In the genomic region with DNA sequence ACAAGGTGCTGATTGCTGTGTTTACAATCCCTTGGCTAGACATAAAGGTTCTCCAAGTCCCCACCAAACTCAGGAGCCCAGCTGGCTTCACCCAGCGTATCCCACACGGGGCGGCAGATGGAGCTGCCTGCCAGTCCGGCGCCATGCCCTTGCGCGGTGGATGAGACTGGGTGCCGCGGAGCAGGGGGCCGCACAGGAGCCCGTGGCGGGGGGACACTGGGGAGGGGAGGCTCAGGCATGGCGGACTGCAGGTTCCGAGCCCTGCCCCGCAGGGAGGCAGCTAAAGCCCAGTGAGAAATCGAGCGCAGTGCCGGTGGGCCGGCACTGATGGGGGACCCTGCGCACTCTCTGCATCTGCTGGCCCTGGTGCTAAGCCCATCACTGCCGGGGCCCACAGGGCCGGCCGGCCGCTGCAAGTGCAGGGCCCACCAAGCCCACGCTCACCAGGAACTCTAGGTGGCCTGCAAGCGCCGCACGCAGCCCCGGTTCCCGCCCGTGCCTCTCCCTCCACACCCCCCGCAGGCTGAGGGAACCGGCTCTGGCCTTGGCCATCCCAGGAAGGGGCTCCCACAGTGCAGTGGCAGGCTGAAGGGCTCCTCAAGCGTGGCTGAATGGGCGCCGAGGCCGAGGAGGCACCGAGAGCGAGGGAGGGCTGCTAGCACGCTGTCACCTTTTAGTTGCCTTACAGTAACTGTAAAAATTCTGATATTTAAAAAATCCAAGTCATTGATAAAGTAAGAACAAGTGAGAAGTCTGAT, we compare ENCODE assay signal across 33 cellular contexts.
"Had no signal": no experiment of that assay in that cellular context is flagged by ENCODE, and none has a peak within 500 bp of the region (broad histone marks: within the 10 kb centered on the region; RNA-seq: fewer than 3 reads in every experiment).

No MANE protein-coding gene starts in this region.

- H3K4me3 Mint-ChIP-seq: activated CD4-positive, alpha-beta memory T cell treated with anti-CD3 and anti-CD28 coated beads, Interleukin-2, amount 10 ng/mL, durations not matched to agents 7 days and 5 days; activated CD8-positive, alpha-beta memory T cell treated with anti-CD3 and anti-CD28 coated beads, Interleukin-2, amount 10 ng/mL, durations not matched to agents 7 days and 5 days; activated naive CD4-positive, alpha-beta T cell treated with anti-CD3 and anti-CD28 coated beads, Interleukin-2, amount 50 U/mL, for 24 hours; activated naive CD8-positive, alpha-beta T cell treated with anti-CD3 and anti-CD28 coated beads, Interleukin-2, amount 10 ng/mL, durations not matched to agents 7 days and 5 days had no signal

- H3K36me3 ChIP-seq: ascending aorta, cardiac muscle cell, Peyer's patch, WERI-Rb-1 had no signal

- H3K9me3 ChIP-seq: ascending aorta, Peyer's patch had no signal

- ATAC-seq: activated CD8-positive, alpha-beta memory T cell treated with anti-CD3 and anti-CD28 coated beads, Interleukin-2, amount 10 ng/mL, durations not matched to agents 7 days and 5 days; K562; PC-3 had no signal

- H3K4me3 ChIP-seq: ascending aorta, cardiac muscle cell, K562, Peyer's patch had no signal

- DNase-seq: activated CD4-positive, alpha-beta memory T cell treated with anti-CD3 and anti-CD28 coated beads, Interleukin-2, amount 10 ng/mL, durations not matched to agents 7 days and 5 days; activated CD4-positive, alpha-beta T cell treated with anti-CD3 and anti-CD28 coated beads for 1 hour; activated CD4-positive, alpha-beta T cell treated with anti-CD3 and anti-CD28 coated beads for 48 hours; activated CD4-positive, CD25-positive, alpha-beta regulatory T cell; activated CD8-positive, alpha-beta memory T cell treated with anti-CD3 and anti-CD28 coated beads for 24 hours; activated CD8-positive, alpha-beta memory T cell treated with anti-CD3 and anti-CD28 coated beads, Interleukin-2, amount 10 ng/mL, durations not matched to agents 7 days and 5 days; activated CD8-positive, alpha-beta memory T cell treated with anti-CD3 and anti-CD28 coated beads, Interleukin-2, amount 50 U/mL, for 48 hours; activated gamma-delta T cell; activated naive CD4-positive, alpha-beta T cell treated with Interleukin-2 at 50 U/mL for 16 hours; activated naive CD8-positive, alpha-beta T cell treated with anti-CD3 and anti-CD28 coated beads, Interleukin-2, amount 10 ng/mL, durations not matched to agents 7 days and 5 days; activated T-cell treated with anti-CD3 and anti-CD28 coated beads, Interleukin-2, amount 50 U/mL, for 48 hours; amygdala; IMR-90; NCI-H1105; NCI-H1436; NCI-H1694; NCI-H1930; NCI-H2081 treated with DMSO at 0.1 percent for 48 hours; NCI-H226; NCI-H446 treated with DMSO at 0.1 percent for 48 hours; NCI-H524; NK-92 treated with Interleukin-12 subunit alpha and Interleukin-12 subunit beta, amount 100 ng/mL, for 24 hours; PC-3; Peyer's patch; RPMI8226; SW 1271; T-helper 2 cell; T-helper 9 cell; WERI-Rb-1 had no signal

- H3K9me3 Mint-ChIP-seq: activated naive CD4-positive, alpha-beta T cell treated with anti-CD3 and anti-CD28 coated beads, Interleukin-2, amount 50 U/mL, for 24 hours had no signal

- H3K27me3 ChIP-seq: ascending aorta, cardiac muscle cell, Peyer's patch had no signal

- H3K4me1 ChIP-seq: ascending aorta, Peyer's patch had no signal

- H3K27me3 Mint-ChIP-seq: activated CD4-positive, alpha-beta memory T cell treated with anti-CD3 and anti-CD28 coated beads, Interleukin-2, amount 10 ng/mL, durations not matched to agents 7 days and 5 days; activated CD8-positive, alpha-beta memory T cell treated with anti-CD3 and anti-CD28 coated beads, Interleukin-2, amount 10 ng/mL, durations not matched to agents 7 days and 5 days; activated naive CD4-positive, alpha-beta T cell treated with anti-CD3 and anti-CD28 coated beads, Interleukin-2, amount 50 U/mL, for 24 hours; activated naive CD8-positive, alpha-beta T cell treated with anti-CD3 and anti-CD28 coated beads, Interleukin-2, amount 10 ng/mL, durations not matched to agents 7 days and 5 days had no signal

- H3K27ac Mint-ChIP-seq: activated CD4-positive, alpha-beta memory T cell treated with anti-CD3 and anti-CD28 coated beads, Interleukin-2, amount 10 ng/mL, durations not matched to agents 7 days and 5 days; activated CD8-positive, alpha-beta memory T cell treated with anti-CD3 and anti-CD28 coated beads, Interleukin-2, amount 10 ng/mL, durations not matched to agents 7 days and 5 days; activated naive CD4-positive, alpha-beta T cell treated with anti-CD3 and anti-CD28 coated beads, Interleukin-2, amount 50 U/mL, for 24 hours; activated naive CD8-positive, alpha-beta T cell treated with anti-CD3 and anti-CD28 coated beads, Interleukin-2, amount 10 ng/mL, durations not matched to agents 7 days and 5 days had no signal

- H3K27ac ChIP-seq: ascending aorta, cardiac muscle cell, Peyer's patch, WERI-Rb-1 had no signal

- H3K4me1 Mint-ChIP-seq: activated CD4-positive, alpha-beta memory T cell treated with anti-CD3 and anti-CD28 coated beads, Interleukin-2, amount 10 ng/mL, durations not matched to agents 7 days and 5 days; activated CD8-positive, alpha-beta memory T cell treated with anti-CD3 and anti-CD28 coated beads, Interleukin-2, amount 10 ng/mL, durations not matched to agents 7 days and 5 days; activated naive CD4-positive, alpha-beta T cell treated with anti-CD3 and anti-CD28 coated beads, Interleukin-2, amount 50 U/mL, for 24 hours; activated naive CD8-positive, alpha-beta T cell treated with anti-CD3 and anti-CD28 coated beads, Interleukin-2, amount 10 ng/mL, durations not matched to agents 7 days and 5 days had no signal
